ENCODE assay signal across 15 cellular contexts in genomic region chr18:74733592-74733991, GRCh38.
"Had no signal": no experiment of that assay in that cellular context is flagged by ENCODE, and none has a peak within 500 bp of the region (broad histone marks: within the 10 kb centered on the region; RNA-seq: fewer than 3 reads in every experiment).

No MANE protein-coding gene starts in this region.

- DNase-seq: activated CD4-positive, alpha-beta memory T cell treated with anti-CD3 and anti-CD28 coated beads for 36 hours; activated CD4-positive, alpha-beta T cell treated with anti-CD3 and anti-CD28 coated beads for 48 hours; activated effector memory CD4-positive, alpha-beta T cell treated with Interleukin-2 at 50 U/mL for 16 hours; activated naive CD4-positive, alpha-beta T cell treated with anti-CD3 and anti-CD28 coated beads, Interleukin-2, amount 10 ng/mL, durations not matched to agents 7 days and 5 days; activated T-cell treated with anti-CD3 and anti-CD28 coated beads, Interleukin-2, amount 50 U/mL, for 48 hours; amygdala; cortex of kidney; heart left ventricle; natural killer cell; stimulated activated CD4-positive, alpha-beta T cell treated with anti-CD3 and anti-CD28 coated beads, Interleukin-2, amount 100 ng/mL, for 48 hours; stimulated activated CD8-positive, alpha-beta memory T cell treated with anti-CD3 and anti-CD28 coated beads, Interleukin-4, amount 100 ng/mL, for 48 hours; stimulated activated naive CD4-positive, alpha-beta T cell; testis; trophoblast cell had no signal

- H3K27ac Mint-ChIP-seq: activated CD4-positive, alpha-beta memory T cell treated with anti-CD3 and anti-CD28 coated beads for 36 hours; activated naive CD4-positive, alpha-beta T cell treated with anti-CD3 and anti-CD28 coated beads, Interleukin-2, amount 10 ng/mL, durations not matched to agents 7 days and 5 days; natural killer cell had no signal

- H3K4me3 Mint-ChIP-seq: activated CD4-positive, alpha-beta memory T cell treated with anti-CD3 and anti-CD28 coated beads for 36 hours; activated naive CD4-positive, alpha-beta T cell treated with anti-CD3 and anti-CD28 coated beads, Interleukin-2, amount 10 ng/mL, durations not matched to agents 7 days and 5 days; natural killer cell had no signal

- H3K27me3 Mint-ChIP-seq: activated CD4-positive, alpha-beta memory T cell treated with anti-CD3 and anti-CD28 coated beads for 36 hours; activated naive CD4-positive, alpha-beta T cell treated with anti-CD3 and anti-CD28 coated beads, Interleukin-2, amount 10 ng/mL, durations not matched to agents 7 days and 5 days had no signal

- H3K9me3 Mint-ChIP-seq: activated CD4-positive, alpha-beta memory T cell treated with anti-CD3 and anti-CD28 coated beads for 36 hours; activated naive CD4-positive, alpha-beta T cell treated with anti-CD3 and anti-CD28 coated beads, Interleukin-2, amount 10 ng/mL, durations not matched to agents 7 days and 5 days; natural killer cell had no signal

- ATAC-seq: heart left ventricle, natural killer cell, sciatic nerve had no signal

- H3K36me3 Mint-ChIP-seq: activated naive CD4-positive, alpha-beta T cell treated with anti-CD3 and anti-CD28 coated beads, Interleukin-2, amount 10 ng/mL, durations not matched to agents 7 days and 5 days; natural killer cell had no signal

- H3K4me1 Mint-ChIP-seq: activated naive CD4-positive, alpha-beta T cell treated with anti-CD3 and anti-CD28 coated beads, Interleukin-2, amount 10 ng/mL, durations not matched to agents 7 days and 5 days had no signal
